9 cellular contexts compared by ENCODE assay signal in genomic region chr9:101311759-101312420, GRCh38.
DNase-seq lines count a peak whose midpoint lies in the region; ATAC-seq and TF ChIP-seq lines count a peak whose summit lies in the region.
"Had no signal": no experiment of that assay in that cellular context is flagged by ENCODE, and none has a peak within 500 bp of the region (broad histone marks: within the 10 kb centered on the region; RNA-seq: fewer than 3 reads in every experiment).

No MANE protein-coding gene starts in this region.

- no peak overlapping the region for H3K4me3 Mint-ChIP-seq in activated CD4-positive, alpha-beta T cell treated with anti-CD3 and anti-CD28 coated beads, Interleukin-2, amount 10 ng/mL, durations not matched to agents 7 days and 5 days
- H3K4me3 Mint-ChIP-seq: CD8-positive, alpha-beta memory T cell had no signal

- H3K4me3 ChIP-seq in brain microvascular endothelial cell (ENCODE audit: low read depth, low read length) (no peak overlapping the region), upper lobe of right lung (no peak overlapping the region)

- H3K36me3 ChIP-seq in brain microvascular endothelial cell (replicated peaks) = no peaks in the 10 kb centered on the region
- H3K36me3 ChIP-seq in upper lobe of right lung = no peaks in the 10 kb centered on the region

- POLR2A ChIA-PET in activated CD4-positive, alpha-beta T cell treated with anti-CD3 and anti-CD28 coated beads, Interleukin-2, amount 10 ng/mL, durations not matched to agents 7 days and 5 days (lab: Charles Lee) = no interaction called here

- no peak overlapping the region for H3K27ac ChIP-seq in brain microvascular endothelial cell
- no peak overlapping the region for H3K27ac ChIP-seq in upper lobe of right lung

- TF ChIP-seq CTCF in brain microvascular endothelial cell (IDR thresholded peaks at IDR 0.05; ENCODE audit: low read depth, low read length, missing control alignments) (peak; percentile 46), upper lobe of right lung (IDR thresholded peaks at IDR 0.05) (peak; percentile 76)

- intact Hi-C loops in upper lobe of right lung (cut with DNase I) = no loop called here

- DNase-seq in activated CD4-positive, alpha-beta T cell treated with anti-CD3 and anti-CD28 coated beads, Interleukin-2, amount 10 ng/mL, durations not matched to agents 7 days and 5 days = peak; percentile 44
- DNase-seq in activated CD4-positive, alpha-beta T cell treated with anti-CD3 and anti-CD28 coated beads, Interleukin-2, amount 50 U/mL, for 1 hour = no peak
- DNase-seq in HuH-7 (ENCODE audit: low spot score) (peak; percentile 37), NCI-H82 treated with DMSO at 0.1 percent for 48 hours (lab: John Stamatoyannopoulos, UW; ENCODE audit: unreplicated experiment) (peak; percentile 76), brain microvascular endothelial cell (peak; percentile 60), kidney tubule cell (ENCODE audit: low spot score) (peak; percentile 80), upper lobe of right lung (no peak)

- H3K9me3 ChIP-seq in upper lobe of right lung = no peaks in the 10 kb centered on the region

- H3K27ac Mint-ChIP-seq in activated CD4-positive, alpha-beta T cell treated with anti-CD3 and anti-CD28 coated beads, Interleukin-2, amount 10 ng/mL, durations not matched to agents 7 days and 5 days = no peak overlapping the region
- H3K27ac Mint-ChIP-seq: CD8-positive, alpha-beta memory T cell had no signal

- H3K4me1 ChIP-seq in upper lobe of right lung = no peaks in the 10 kb centered on the region

- CTCF ChIA-PET in activated CD4-positive, alpha-beta T cell treated with anti-CD3 and anti-CD28 coated beads, Interleukin-2, amount 10 ng/mL, durations not matched to agents 7 days and 5 days (lab: Charles Lee) = interaction anchor here (0.7 to 2.0 kb wide), 5 partner anchors 10 to 860 kb away, joined by 3 to 9 read pairs (median 4); no protein-coding TSS in a partner anchor

- H3K36me3 Mint-ChIP-seq in activated CD4-positive, alpha-beta T cell treated with anti-CD3 and anti-CD28 coated beads, Interleukin-2, amount 10 ng/mL, durations not matched to agents 7 days and 5 days (ENCODE audit: low read depth) = no peaks in the 10 kb centered on the region
- H3K36me3 Mint-ChIP-seq: CD8-positive, alpha-beta memory T cell had no signal

- H3K4me1 Mint-ChIP-seq in activated CD4-positive, alpha-beta T cell treated with anti-CD3 and anti-CD28 coated beads, Interleukin-2, amount 10 ng/mL, durations not matched to agents 7 days and 5 days = no peaks in the 10 kb centered on the region
- H3K4me1 Mint-ChIP-seq: CD8-positive, alpha-beta memory T cell had no signal

- peak; percentile 97 for ATAC-seq in GM21723 (IDR thresholded peaks at IDR 0.05; ENCODE audit: unreplicated experiment)
- ATAC-seq in upper lobe of right lung = peak; percentile 79

- in situ Hi-C loops in brain microvascular endothelial cell (cut with HindIII; ENCODE audit: low pct_ligation_motif_present, low sequenced_read_pairs) = loop anchor here (25.0 kb wide), 1 partner anchor 700 kb away; no protein-coding TSS in a partner anchor

- no peaks in the 10 kb centered on the region for H3K9me3 Mint-ChIP-seq in activated CD4-positive, alpha-beta T cell treated with anti-CD3 and anti-CD28 coated beads, Interleukin-2, amount 10 ng/mL, durations not matched to agents 7 days and 5 days
- H3K9me3 Mint-ChIP-seq: CD8-positive, alpha-beta memory T cell had no signal

- H3K27me3 Mint-ChIP-seq in activated CD4-positive, alpha-beta T cell treated with anti-CD3 and anti-CD28 coated beads, Interleukin-2, amount 10 ng/mL, durations not matched to agents 7 days and 5 days = peaks cover 3% of the 10 kb centered on the region

- H3K27me3 ChIP-seq in brain microvascular endothelial cell (replicated peaks) = no peaks in the 10 kb centered on the region
- no peaks in the 10 kb centered on the region for H3K27me3 ChIP-seq in upper lobe of right lung

Comparison
In these comparisons a context has a peak if more than half of its experiments do, and no peak if none do; other contexts are left out.
1. DNase-seq: peak in activated CD4-positive, alpha-beta T cell treated with anti-CD3 and anti-CD28 coated beads, Interleukin-2, amount 10 ng/mL, durations not matched to agents 7 days and 5 days (single experiment), HuH-7 (single experiment), NCI-H82 treated with DMSO at 0.1 percent for 48 hours (single experiment), brain microvascular endothelial cell (single experiment) and kidney tubule cell (single experiment); none in activated CD4-positive, alpha-beta T cell treated with anti-CD3 and anti-CD28 coated beads, Interleukin-2, amount 50 U/mL, for 1 hour (single experiment) and upper lobe of right lung (single experiment).